Comparison of ENCODE assay signal across 1 cellular context in the genomic region with DNA sequence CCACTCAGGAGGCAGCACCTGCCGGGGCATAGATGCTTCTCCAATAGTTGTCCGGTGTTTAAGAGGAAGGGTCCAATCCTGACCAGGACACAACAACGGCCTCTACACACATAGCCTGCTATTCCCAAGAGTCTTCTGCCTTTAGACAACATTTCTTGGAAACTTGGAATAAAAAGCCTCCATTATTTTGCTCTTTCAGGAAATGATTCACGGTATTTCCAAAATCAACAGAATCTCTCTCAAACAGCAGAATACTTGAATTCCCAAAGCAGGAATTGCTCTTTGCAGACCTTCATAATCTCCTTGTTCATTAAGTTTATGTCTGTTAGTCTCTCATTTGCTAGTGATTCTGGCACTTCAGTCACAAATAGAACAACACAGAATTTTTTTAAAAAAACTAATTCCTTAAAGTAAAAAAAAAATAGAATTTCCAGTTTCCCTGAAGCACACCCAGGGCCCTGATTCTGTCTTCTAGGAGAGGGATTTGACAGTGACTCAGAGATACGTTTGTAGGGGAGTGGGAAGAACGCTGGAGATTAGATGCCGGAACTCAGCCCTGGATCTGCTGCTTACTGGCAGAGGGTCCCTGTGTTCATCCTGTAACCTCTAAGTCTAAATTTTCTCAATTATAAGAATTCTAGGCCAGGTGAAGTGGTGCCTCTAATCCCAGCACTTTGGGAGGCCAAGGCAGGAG.
A peak's percentile ranks its signal among the peaks of the same experiment; 100 is the strongest.
TF ChIP-seq lines count a peak whose summit lies in the region.

No MANE protein-coding gene starts in this region.

TF ChIP-seq in endothelial cell of umbilical vein, 7 proteins besides CTCF, POLR2A, EP300 and RAD21:
- peak; percentile 6 for TF ChIP-seq JUN (IDR thresholded peaks at IDR 0.05; ENCODE audit: borderline replicate concordance, insufficient read depth, insufficient read length, low read depth)
- peak; percentile 28 for TF ChIP-seq FOS (IDR thresholded peaks at IDR 0.05; ENCODE audit: borderline replicate concordance, insufficient read depth, low read length)
- TF ChIP-seq MYC (IDR thresholded peaks at IDR 0.05; ENCODE audit: low read depth, low read length): no peak
